ENCODE assay signal across 8 cellular contexts in genomic region chr9:124617477-124618141, GRCh38.
DNase-seq lines count a peak whose midpoint lies in the region; ATAC-seq and TF ChIP-seq lines count a peak whose summit lies in the region.

No MANE protein-coding gene starts in this region.

- intact Hi-C loops in lower leg skin (cut with DNase I; ENCODE audit: low total_unique reads) = loop anchor here (5.0 kb wide), 1 partner anchor 95 kb away; no protein-coding TSS in a partner anchor

- H3K4me1 ChIP-seq in CD8-positive, alpha-beta memory T cell (ENCODE audit: insufficient read depth, low read length) = no peaks in the 10 kb centered on the region
- H3K4me1 ChIP-seq in HEK293 (ENCODE audit: control insufficient read depth, insufficient read depth, low read length) = peaks cover 10% of the 10 kb centered on the region

- WGBS in lower leg skin, 2 donors = 9 to 26% methylated on average over 3 of the region's 3 CpGs

- no peak overlapping the region for H3K27ac ChIP-seq in CD8-positive, alpha-beta memory T cell (ENCODE audit: low read depth, low read length)
- H3K27ac ChIP-seq in HEK293 (ENCODE audit: extremely low read depth, low read depth, low read length) = no peak overlapping the region

- TF ChIP-seq POLR2A in lower leg skin (IDR thresholded peaks at IDR 0.05) = no peak

- TF ChIP-seq CTCF in HEK293 (tag by site-specific recombination; IDR thresholded peaks at IDR 0.05) = peak; percentile 68
- TF ChIP-seq CTCF in lower leg skin (IDR thresholded peaks at IDR 0.05) = no peak

- no peak overlapping the region for H3K4me3 ChIP-seq in CD8-positive, alpha-beta memory T cell (ENCODE audit: low read length)
- H3K4me3 ChIP-seq in HEK293 (ENCODE audit: low read depth, low read length) = no peak overlapping the region
- no peak overlapping the region for H3K4me3 ChIP-seq in lower leg skin (ENCODE audit: low read depth, poor library complexity, severe bottlenecking)

- H3K27me3 Mint-ChIP-seq in CD8-positive, alpha-beta memory T cell = peaks cover 6 to 12% of the 10 kb centered on the region in 2 donors

- H3K36me3 Mint-ChIP-seq in CD8-positive, alpha-beta memory T cell = no peaks in the 10 kb centered on the region

- H3K36me3 ChIP-seq in CD8-positive, alpha-beta memory T cell (ENCODE audit: insufficient read depth, low read length) = no peaks in the 10 kb centered on the region
- no peaks in the 10 kb centered on the region for H3K36me3 ChIP-seq in HEK293 (ENCODE audit: control insufficient read depth in 2 of 2, insufficient read depth in 1 of 2, low read length in 2 of 2)

- H3K4me1 Mint-ChIP-seq in CD8-positive, alpha-beta memory T cell = peaks cover 0 to 3% (median 0%) of the 10 kb centered on the region in 3 donors

- CTCF ChIA-PET in CD8-positive, alpha-beta memory T cell (lab: Charles Lee) = interaction anchor here (0.6 to 1.9 kb wide), 10 partner anchors 9 to 98 kb away, joined by 3 to 15 read pairs (median 3); no protein-coding TSS in a partner anchor
- CTCF ChIA-PET in HEK293 (lab: Yijun Ruan, JAX) = interaction anchor here (0.6 to 5.4 kb wide), 67 partner anchors 9 to 253 kb away, joined by 3 to 236 read pairs (median 6); partner anchors contain the start of genes NR6A1, OLFML2A and WDR38

- H3K9me3 ChIP-seq in CD8-positive, alpha-beta memory T cell (ENCODE audit: low read length) = no peaks in the 10 kb centered on the region
- H3K9me3 ChIP-seq in HEK293 (ENCODE audit: control insufficient read depth, insufficient read depth, low read depth, low read length) = no peaks in the 10 kb centered on the region

- H3K4me3 Mint-ChIP-seq in CD8-positive, alpha-beta memory T cell = no peak overlapping the region

- POLR2A ChIA-PET in CD8-positive, alpha-beta memory T cell (lab: Charles Lee) = no interaction called here
- POLR2A ChIA-PET in HEK293 (lab: Yijun Ruan, JAX) = interaction anchor here (0.8 to 2.1 kb wide), 5 partner anchors 41 to 66 kb away, joined by 3 to 16 read pairs (median 4); no protein-coding TSS in a partner anchor

- peak; percentile 27 to 76 (median 50) for DNase-seq in CD8-positive, alpha-beta memory T cell
- DNase-seq in NCI-H510A (lab: John Stamatoyannopoulos, UW) (peak; percentile 13), dermis microvascular lymphatic vessel endothelial cell (ENCODE audit: low read depth in 2 of 2) (peak; percentile 60 to 78), lower leg skin (ENCODE audit: low spot score in 2 of 2) (peak; percentile 72 to 94)
- DNase-seq in activated CD4-positive, alpha-beta T cell treated with anti-CD3 and anti-CD28 coated beads, Interleukin-2, amount 50 U/mL, for 1 hour = peak; percentile 67
- peak; percentile 57 for DNase-seq in stimulated activated CD8-positive, alpha-beta memory T cell treated with anti-CD3 and anti-CD28 coated beads, Interleukin-12 subunit alpha, Interleukin-12 subunit beta, amount 100 ng/mL, for 1 hour (ENCODE audit: low read depth)

- H3K27ac Mint-ChIP-seq in CD8-positive, alpha-beta memory T cell = no peak overlapping the region

- H3K27me3 ChIP-seq in CD8-positive, alpha-beta memory T cell (ENCODE audit: insufficient read depth, low read length, poor library complexity, severe bottlenecking) = no peaks in the 10 kb centered on the region

- no peak for ATAC-seq in HG03442 (IDR thresholded peaks at IDR 0.05; ENCODE audit: unreplicated experiment)

- H3K9me3 Mint-ChIP-seq in CD8-positive, alpha-beta memory T cell = no peaks in the 10 kb centered on the region

TF ChIP-seq in HEK293, 187 proteins besides CTCF, POLR2A, EP300 and RAD21 (continues in another document):
- TF ChIP-seq ZEB2 (tag by site-specific recombination; IDR thresholded peaks at IDR 0.05) = 0 out of 2 replicates have a peak, but pooled peaks have one; percentile 24
- no peak for TF ChIP-seq ZNF549 (tag by site-specific recombination; IDR thresholded peaks at IDR 0.05)
- no peak for TF ChIP-seq ZNF16 (tag by site-specific recombination; IDR thresholded peaks at IDR 0.05; ENCODE audit: low read depth)
- TF ChIP-seq PRDM4 (tag by site-specific recombination; IDR thresholded peaks at IDR 0.05) = peak; percentile 17; the same call in 1 of the 2 replicates
- TF ChIP-seq ZNF2 (tag by site-specific recombination; IDR thresholded peaks at IDR 0.05) = 0 out of 2 replicates have a peak, but pooled peaks have one; percentile 31
- 0 out of 2 replicates have a peak, but pooled peaks have one; percentile 23 for TF ChIP-seq ZIC2 (tag by site-specific recombination; IDR thresholded peaks at IDR 0.05)
- peak; percentile 87 for TF ChIP-seq ZNF654 (tag by site-specific recombination; IDR thresholded peaks at IDR 0.05; ENCODE audit: low read depth)
- no peak for TF ChIP-seq ZNF610 (tag by site-specific recombination; IDR thresholded peaks at IDR 0.05; ENCODE audit: borderline replicate concordance)
- peak; percentile 55; the same call in 1 of the 2 replicates for TF ChIP-seq ZNF449 (tag by site-specific recombination; IDR thresholded peaks at IDR 0.05)
- 0 out of 2 replicates have a peak, but pooled peaks have one; percentile 33 for TF ChIP-seq ZNF660 (tag by site-specific recombination; IDR thresholded peaks at IDR 0.05)
- TF ChIP-seq PRDM10 (tag by site-specific recombination; IDR thresholded peaks at IDR 0.05) = peak; percentile 65; the same call in 1 of the 2 replicates
- no peak for TF ChIP-seq ZNF776 (tag by site-specific recombination; IDR thresholded peaks at IDR 0.05; ENCODE audit: borderline replicate concordance)
- 0 out of 2 replicates have a peak, but pooled peaks have one; percentile 32 for TF ChIP-seq ZSCAN30 (tag by site-specific recombination; IDR thresholded peaks at IDR 0.05)
- TF ChIP-seq ZBTB17 (tag by site-specific recombination; IDR thresholded peaks at IDR 0.05) = peak; percentile 87

Comparison
In these comparisons a context has a peak if more than half of its experiments do, and no peak if none do; other contexts are left out.
1. DNase-seq: peak in every context shown above with its lines; median percentile 83 in lower leg skin; 69 in dermis microvascular lymphatic vessel endothelial cell; 67 in activated CD4-positive, alpha-beta T cell treated with anti-CD3 and anti-CD28 coated beads, Interleukin-2, amount 50 U/mL, for 1 hour; 57 in stimulated activated CD8-positive, alpha-beta memory T cell treated with anti-CD3 and anti-CD28 coated beads, Interleukin-12 subunit alpha, Interleukin-12 subunit beta, amount 100 ng/mL, for 1 hour; 50 in CD8-positive, alpha-beta memory T cell; 13 in NCI-H510A.